Comparison of ENCODE assay signal across 9 cellular contexts in the genomic region with DNA sequence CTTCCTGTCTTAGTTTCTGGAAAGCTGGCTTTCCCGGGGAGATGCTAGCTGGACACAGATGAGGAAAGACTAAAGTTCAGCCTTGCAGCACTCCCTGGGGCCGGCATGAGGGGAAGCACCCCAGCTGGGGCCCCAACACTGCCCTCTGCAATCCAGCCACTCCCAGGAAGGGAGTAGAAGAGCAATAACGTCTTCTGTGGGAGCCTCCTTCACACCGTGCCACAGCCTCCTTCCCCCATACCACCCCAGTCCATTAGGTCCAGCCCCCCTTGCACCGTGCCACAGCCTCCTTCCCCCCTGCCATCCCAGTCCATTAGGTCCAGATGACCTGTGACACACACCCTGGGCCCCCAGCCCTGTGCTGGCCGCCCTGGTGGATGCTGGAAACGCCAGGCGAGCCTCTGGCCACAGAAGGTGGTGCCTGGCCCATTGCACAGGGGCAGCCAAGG. TPM values are rescaled to one million over a fixed set of nuclear protein-coding genes. Genes with fewer than 3 reads are reported as not detected.
DNase-seq lines count a peak whose midpoint lies in the region; ATAC-seq and TF ChIP-seq lines count a peak whose summit lies in the region.
"Had no signal": no experiment of that assay in that cellular context is flagged by ENCODE, and none has a peak within 500 bp of the region (broad histone marks: within the 10 kb centered on the region; RNA-seq: fewer than 3 reads in every experiment).

No MANE protein-coding gene starts in this region.

- in situ Hi-C loops in GM13977 (cut with MboI; ENCODE audit: low pct_unique_long_range_greater_than_20kb, low sequenced_read_pairs, unreplicated experiment): loop anchor here (25.0 kb wide), 1 partner anchor 185 kb away; the partner anchor contains the start of gene SYT13

- no peak for DNase-seq in activated CD8-positive, alpha-beta memory T cell treated with anti-CD3 and anti-CD28 coated beads, Interleukin-2, amount 10 ng/mL, durations not matched to agents 7 days and 5 days
- no peak for DNase-seq in activated CD8-positive, alpha-beta memory T cell treated with anti-CD3 and anti-CD28 coated beads for 24 hours
- peak; percentile 46 for DNase-seq in NCI-H226
- peak; percentile 41 for DNase-seq in ecto neural progenitor cell (ENCODE audit: low spot score)
- no peak for DNase-seq in stimulated activated effector memory CD8-positive, alpha-beta T cell treated with anti-CD3 and anti-CD28 coated beads, Interleukin-12 subunit alpha, Interleukin-12 subunit beta, amount 100 ng/mL, for 72 hours (ENCODE audit: low spot score in 2 of 2)
- DNase-seq in GM13977 (ENCODE audit: low spot score): no peak
- no peak for DNase-seq in KG1 (lab: John Stamatoyannopoulos, UW)
- no peak for DNase-seq in stimulated activated CD4-positive, alpha-beta T cell treated with anti-CD3 and anti-CD28 coated beads, Interleukin-4, amount 100 ng/mL, for 1 hour
- DNase-seq: upper lobe of right lung had no signal

- H3K4me3 Mint-ChIP-seq in activated CD8-positive, alpha-beta memory T cell treated with anti-CD3 and anti-CD28 coated beads, Interleukin-2, amount 10 ng/mL, durations not matched to agents 7 days and 5 days: no peak overlapping the region
- peak overlapping the region; percentile 62 for H3K4me3 Mint-ChIP-seq in stimulated activated effector memory CD8-positive, alpha-beta T cell treated with anti-CD3 and anti-CD28 coated beads, Interleukin-12 subunit alpha, Interleukin-12 subunit beta, amount 100 ng/mL, for 72 hours

- no peaks in the 10 kb centered on the region for H3K36me3 Mint-ChIP-seq in activated CD8-positive, alpha-beta memory T cell treated with anti-CD3 and anti-CD28 coated beads, Interleukin-2, amount 10 ng/mL, durations not matched to agents 7 days and 5 days
- H3K36me3 Mint-ChIP-seq in stimulated activated effector memory CD8-positive, alpha-beta T cell treated with anti-CD3 and anti-CD28 coated beads, Interleukin-12 subunit alpha, Interleukin-12 subunit beta, amount 100 ng/mL, for 72 hours: peaks cover 7% of the 10 kb centered on the region

- H3K4me1 Mint-ChIP-seq in activated CD8-positive, alpha-beta memory T cell treated with anti-CD3 and anti-CD28 coated beads, Interleukin-2, amount 10 ng/mL, durations not matched to agents 7 days and 5 days: peaks cover 13% of the 10 kb centered on the region
- peaks cover 44% of the 10 kb centered on the region for H3K4me1 Mint-ChIP-seq in stimulated activated effector memory CD8-positive, alpha-beta T cell treated with anti-CD3 and anti-CD28 coated beads, Interleukin-12 subunit alpha, Interleukin-12 subunit beta, amount 100 ng/mL, for 72 hours

- peaks cover 24% of the 10 kb centered on the region for H3K27me3 Mint-ChIP-seq in activated CD8-positive, alpha-beta memory T cell treated with anti-CD3 and anti-CD28 coated beads, Interleukin-2, amount 10 ng/mL, durations not matched to agents 7 days and 5 days

- no peaks in the 10 kb centered on the region for H3K9me3 Mint-ChIP-seq in activated CD8-positive, alpha-beta memory T cell treated with anti-CD3 and anti-CD28 coated beads, Interleukin-2, amount 10 ng/mL, durations not matched to agents 7 days and 5 days (ENCODE audit: low read depth)
- H3K9me3 Mint-ChIP-seq in stimulated activated effector memory CD8-positive, alpha-beta T cell treated with anti-CD3 and anti-CD28 coated beads, Interleukin-12 subunit alpha, Interleukin-12 subunit beta, amount 100 ng/mL, for 72 hours: no peaks in the 10 kb centered on the region

- peak overlapping the region; percentile 85 for H3K27ac Mint-ChIP-seq in activated CD8-positive, alpha-beta memory T cell treated with anti-CD3 and anti-CD28 coated beads, Interleukin-2, amount 10 ng/mL, durations not matched to agents 7 days and 5 days
- peak overlapping the region; percentile 66 for H3K27ac Mint-ChIP-seq in stimulated activated effector memory CD8-positive, alpha-beta T cell treated with anti-CD3 and anti-CD28 coated beads, Interleukin-12 subunit alpha, Interleukin-12 subunit beta, amount 100 ng/mL, for 72 hours

- no peak for TF ChIP-seq CTCF in GM13977 (IDR thresholded peaks at IDR 0.05; ENCODE audit: extremely low read depth, insufficient read depth, missing control alignments)

- peak; percentile 23 for ATAC-seq in activated CD8-positive, alpha-beta memory T cell treated with anti-CD3 and anti-CD28 coated beads, Interleukin-2, amount 10 ng/mL, durations not matched to agents 7 days and 5 days
- peak; percentile 22 for ATAC-seq in stimulated activated effector memory CD8-positive, alpha-beta T cell treated with anti-CD3 and anti-CD28 coated beads, Interleukin-12 subunit alpha, Interleukin-12 subunit beta, amount 100 ng/mL, for 72 hours

- CTCF ChIA-PET in activated CD8-positive, alpha-beta memory T cell treated with anti-CD3 and anti-CD28 coated beads, Interleukin-2, amount 10 ng/mL, durations not matched to agents 7 days and 5 days (lab: Charles Lee): interaction anchor here (0.8 to 20.4 kb wide), 26 partner anchors 7 to 492 kb away, joined by 3 to 622 read pairs (median 8); partner anchors contain the start of gene TP53I11

RNA-seq across cellular contexts. Expression of gene PRDM11, which starts 44.1 kb away (rescaled TPM):
- total RNA-seq in activated CD8-positive, alpha-beta memory T cell treated with anti-CD3 and anti-CD28 coated beads, Interleukin-2, amount 10 ng/mL, durations not matched to agents 7 days and 5 days: 1 to 10 TPM; 2.5 to 4.6 TPM

Comparison
In these comparisons a context has a peak if more than half of its experiments do, and no peak if none do; other contexts are left out.
1. DNase-seq: peak in NCI-H226 (single experiment) and ecto neural progenitor cell (single experiment); none in activated CD8-positive, alpha-beta memory T cell treated with anti-CD3 and anti-CD28 coated beads, Interleukin-2, amount 10 ng/mL, durations not matched to agents 7 days and 5 days (single experiment), activated CD8-positive, alpha-beta memory T cell treated with anti-CD3 and anti-CD28 coated beads for 24 hours (single experiment), stimulated activated effector memory CD8-positive, alpha-beta T cell treated with anti-CD3 and anti-CD28 coated beads, Interleukin-12 subunit alpha, Interleukin-12 subunit beta, amount 100 ng/mL, for 72 hours (0 of 2), GM13977 (single experiment), KG1 (single experiment) and stimulated activated CD4-positive, alpha-beta T cell treated with anti-CD3 and anti-CD28 coated beads, Interleukin-4, amount 100 ng/mL, for 1 hour (single experiment).